Comparison of ENCODE assay signal across 8 cellular contexts in the genomic region with DNA sequence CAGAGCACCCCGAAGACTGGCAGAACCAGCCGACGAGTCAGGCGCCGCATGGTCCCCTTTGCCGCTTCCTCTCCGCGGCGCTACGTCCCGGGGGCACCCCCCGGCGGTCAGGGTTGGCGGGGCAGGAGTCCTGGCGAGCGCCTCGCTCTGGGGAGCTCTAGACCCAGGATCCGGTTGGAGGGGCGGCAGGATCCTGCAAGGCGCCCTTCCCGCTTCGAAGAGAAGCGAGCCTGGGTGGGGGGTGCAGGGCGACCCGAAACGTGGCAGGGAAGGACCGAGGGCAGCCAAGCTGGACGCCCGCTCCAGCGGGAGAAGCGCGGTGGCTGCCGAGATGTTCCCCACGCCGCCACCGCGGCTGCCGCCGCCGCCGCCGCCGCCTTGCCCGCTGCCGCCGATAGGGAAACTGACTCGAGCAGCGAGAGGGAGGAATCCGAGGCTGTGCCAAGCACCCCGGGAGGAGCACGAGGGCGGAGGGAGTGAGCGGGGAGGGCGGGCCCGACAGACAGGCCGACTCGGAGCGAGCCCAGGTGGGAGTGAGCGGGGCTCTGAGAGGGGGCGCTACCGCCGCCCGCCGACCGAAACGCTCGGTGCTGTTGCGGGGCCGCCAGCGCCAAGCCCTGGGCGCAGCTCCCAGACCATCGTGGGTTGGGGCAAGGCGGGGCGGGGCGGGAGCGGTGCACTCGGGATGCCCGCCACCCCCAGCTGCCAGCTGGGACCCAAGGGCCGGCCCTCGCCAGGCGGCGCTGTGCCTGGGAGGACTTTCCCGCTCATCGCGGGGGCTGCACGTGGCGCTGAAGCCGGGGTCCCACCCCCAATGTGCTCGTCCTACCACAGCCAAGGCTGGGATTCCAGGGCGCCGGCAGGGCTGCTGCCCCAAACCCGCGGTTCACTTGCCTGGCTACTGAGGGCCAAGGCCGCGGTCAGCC. TPM values are rescaled to one million over a fixed set of nuclear protein-coding genes. Genes with fewer than 3 reads are reported as not detected.
DNase-seq lines count a peak whose midpoint lies in the region; ATAC-seq and TF ChIP-seq lines count a peak whose summit lies in the region.

Gene GALNT14 (minus strand): TSS at position 404 of the 926 bp plus-strand sequence. CDS start 354 bp downstream, at position 50.

- H3K9me2 ChIP-seq in HCT116 (ENCODE audit: insufficient read depth), result no peaks in the 10 kb centered on the region

- intact Hi-C loops in HCT116 (cut with micrococcal nuclease) (no loop called here), ascending aorta (cut with DNase I) (loop anchor here (1.0 to 10.0 kb wide), 4 partner anchors 156 to 973 kb away; no protein-coding TSS in a partner anchor), right cardiac atrium (cut with DNase I) (no loop called here), posterior vena cava (cut with DNase I) (no loop called here)

- POLR2A ChIA-PET in HCT116 (lab: Charles Lee), result no interaction called here

- peaks cover 17% of the 10 kb centered on the region for H3K27me3 ChIP-seq in HCT116 (ENCODE audit: insufficient read depth, low read length)
- H3K27me3 ChIP-seq in ascending aorta, result no peaks in the 10 kb centered on the region
- no peaks in the 10 kb centered on the region for H3K27me3 ChIP-seq in right cardiac atrium (ENCODE audit: control insufficient read depth, insufficient read depth)

- peak within 1 kb of the TSS; percentile 54 for H3K27ac ChIP-seq in HCT116 (ENCODE audit: low read depth, low read length)
- peak within 1 kb of the TSS; percentile 10 to 28 for H3K27ac ChIP-seq in ascending aorta
- H3K27ac ChIP-seq in right cardiac atrium (ENCODE audit: low read length), result no peak within 1 kb of the TSS

- H3K4me1 ChIP-seq in HCT116 (ENCODE audit: control insufficient read depth in 1 of 2, insufficient read depth in 2 of 2, low read length in 2 of 2) (peaks cover 0 to 17% of the 10 kb centered on the region in 2 experiments; a peak in 2 of 4 replicates), ascending aorta (peaks cover 8 to 10% of the 10 kb centered on the region in 2 donors), right cardiac atrium (ENCODE audit: control insufficient read depth, insufficient read depth, low read length) (peaks cover 2% of the 10 kb centered on the region)

- TF ChIP-seq RAD21 in HCT116 (IDR thresholded peaks at IDR 0.05; ENCODE audit: low read depth), result peak; percentile 49

- TF ChIP-seq POLR2A in HCT116 (IDR thresholded peaks at IDR 0.05; ENCODE audit: borderline replicate concordance, extremely low read depth, insufficient read depth, insufficient read length), result no peak

- H3K4me2 ChIP-seq in HCT116 (ENCODE audit: low read length), result peak within 1 kb of the TSS; percentile 81

- peak; percentile 34 for DNase-seq in DMS114 treated with DMSO at 0.1 percent for 48 hours (lab: John Stamatoyannopoulos, UW; ENCODE audit: unreplicated experiment)
- DNase-seq in HCT116 (ENCODE audit: low read depth, low spot score), result no peak
- peak; percentile 54 to 60 for DNase-seq in NOMO-1 (lab: John Stamatoyannopoulos, UW; ENCODE audit: unreplicated experiment in 2 of 2)
- peak in 1 of 2 donors; percentile 73 for DNase-seq in ascending aorta (ENCODE audit: low spot score in 2 of 2)
- peak; percentile 47 to 77 (median 73) for DNase-seq in right cardiac atrium
- peak; percentile 86 for DNase-seq in posterior vena cava (ENCODE audit: low spot score)

- BruUV-seq in HCT116 (replicated peaks; lab: Mats Ljungman, UMichigan), result no TSS peak

- ATAC-seq in HCT116 (peak; percentile 76), right cardiac atrium (peak; percentile 66 to 82), GM21619 (IDR thresholded peaks at IDR 0.05; ENCODE audit: unreplicated experiment) (no peak), HG03280 (IDR thresholded peaks at IDR 0.05; ENCODE audit: unreplicated experiment) (no peak)

- H2AFZ ChIP-seq in HCT116 (ENCODE audit: low read depth, low read length, poor library complexity, severe bottlenecking), result no peak within 1 kb of the TSS

- RAD21 ChIA-PET in HCT116 (lab: Charles Lee; ENCODE audit: low non-redundant PET in 1 of 2, low total read pairs in 2 of 2, uncharacterized antibody in 2 of 2, unreplicated experiment in 2 of 2), result no interaction called here

- H3K9ac ChIP-seq in HCT116 (ENCODE audit: low read length), result peak within 1 kb of the TSS; percentile 64

- CTCF ChIA-PET in HCT116 (lab: Charles Lee), result interaction anchor here (0.8 to 1.4 kb wide), 4 partner anchors 9 to 427 kb away, joined by 3 to 4 read pairs (median 4); no protein-coding TSS in a partner anchor

- H3K36me3 ChIP-seq in HCT116 (ENCODE audit: control insufficient read depth in 1 of 2, insufficient read depth in 2 of 2, low read length in 2 of 2) (no peaks in the 10 kb centered on the region), ascending aorta (no peaks in the 10 kb centered on the region)

- TF ChIP-seq CTCF in HCT116 (IDR thresholded peaks at IDR 0.05 in 2 of 3, conservative IDR thresholded peaks at IDR 0.05 in 1 of 3; ENCODE audit: borderline replicate concordance in 1 of 3, insufficient read depth in 1 of 3, low read depth in 2 of 3, low read length in 2 of 3) (peak; percentile 37 to 57 (median 54)), ascending aorta (IDR thresholded peaks at IDR 0.05) (peak; percentile 40 to 62 (median 45))

- H4K20me1 ChIP-seq in HCT116 (ENCODE audit: insufficient read depth), result no peaks in the 10 kb centered on the region; the same call in none of the 2 replicates

- H3K4me3 ChIP-seq in HCT116 (replicated peaks in 1 of 2; ENCODE audit: low read depth in 1 of 2, low read length in 2 of 2) (peak within 1 kb of the TSS; percentile 49 to 62), ascending aorta (peak within 1 kb of the TSS; percentile 62 to 74), right cardiac atrium (ENCODE audit: low read length) (peak within 1 kb of the TSS; percentile 38)

- H3K79me2 ChIP-seq in HCT116 (ENCODE audit: insufficient read depth, low read length), result peaks cover 31% of the 10 kb centered on the region; the same call in 1 of the 2 replicates

- 2% methylated on average over 95 of the region's 95 CpGs for WGBS in right cardiac atrium

- H3K9me3 ChIP-seq in HCT116 (ENCODE audit: control insufficient read depth in 1 of 2, insufficient read depth in 1 of 2, low read depth in 1 of 2, low read length in 2 of 2) (no peaks in the 10 kb centered on the region), ascending aorta (no peaks in the 10 kb centered on the region), right cardiac atrium (ENCODE audit: control insufficient read depth, low read length) (no peaks in the 10 kb centered on the region)

TF ChIP-seq in HCT116, 20 proteins besides CTCF, POLR2A, EP300 and RAD21:
- TF ChIP-seq EGR1 (IDR thresholded peaks at IDR 0.05; ENCODE audit: low read depth) (peak; percentile 24; the same call in 1 of the 2 replicates), CBX3 (IDR thresholded peaks at IDR 0.05; ENCODE audit: low read depth) (peak; percentile 90), ZNF274 (IDR thresholded peaks at IDR 0.05; ENCODE audit: low read depth, low read length) (no peak)
- TF ChIP-seq, protein P1, sequence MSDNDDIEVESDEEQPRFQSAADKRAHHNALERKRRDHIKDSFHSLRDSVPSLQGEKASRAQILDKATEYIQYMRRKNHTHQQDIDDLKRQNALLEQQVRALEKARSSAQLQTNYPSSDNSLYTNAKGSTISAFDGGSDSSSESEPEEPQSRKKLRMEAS (IDR thresholded peaks at IDR 0.05), result peak; percentile 98

RNA-seq across cellular contexts. Expression of gene GALNT14, which starts in this region (rescaled TPM):
- total RNA-seq in HCT116 (2021; ENCODE audit: unreplicated experiment), result 11.2 TPM
- 23.8 and 27.9 TPM in 2 replicates for polyA plus RNA-seq in HCT116 (2012)
- total RNA-seq in ascending aorta, result not detected
- under 1 TPM in 1 of 4 donors, not detected in 3; 0.21 TPM for total RNA-seq in right cardiac atrium
- 0.25 TPM for polyA plus RNA-seq in right cardiac atrium
- 1 to 10 TPM; 1.1 TPM for total RNA-seq in posterior vena cava

Comparison
In these comparisons a context has a peak if more than half of its experiments do, and no peak if none do; other contexts are left out.
1. Peak in DNase-seq, ATAC-seq and H3K4me3 ChIP-seq in right cardiac atrium; RNA of the gene not detected or under 1 TPM.